31 cellular contexts compared by ENCODE assay signal in the genomic region with DNA sequence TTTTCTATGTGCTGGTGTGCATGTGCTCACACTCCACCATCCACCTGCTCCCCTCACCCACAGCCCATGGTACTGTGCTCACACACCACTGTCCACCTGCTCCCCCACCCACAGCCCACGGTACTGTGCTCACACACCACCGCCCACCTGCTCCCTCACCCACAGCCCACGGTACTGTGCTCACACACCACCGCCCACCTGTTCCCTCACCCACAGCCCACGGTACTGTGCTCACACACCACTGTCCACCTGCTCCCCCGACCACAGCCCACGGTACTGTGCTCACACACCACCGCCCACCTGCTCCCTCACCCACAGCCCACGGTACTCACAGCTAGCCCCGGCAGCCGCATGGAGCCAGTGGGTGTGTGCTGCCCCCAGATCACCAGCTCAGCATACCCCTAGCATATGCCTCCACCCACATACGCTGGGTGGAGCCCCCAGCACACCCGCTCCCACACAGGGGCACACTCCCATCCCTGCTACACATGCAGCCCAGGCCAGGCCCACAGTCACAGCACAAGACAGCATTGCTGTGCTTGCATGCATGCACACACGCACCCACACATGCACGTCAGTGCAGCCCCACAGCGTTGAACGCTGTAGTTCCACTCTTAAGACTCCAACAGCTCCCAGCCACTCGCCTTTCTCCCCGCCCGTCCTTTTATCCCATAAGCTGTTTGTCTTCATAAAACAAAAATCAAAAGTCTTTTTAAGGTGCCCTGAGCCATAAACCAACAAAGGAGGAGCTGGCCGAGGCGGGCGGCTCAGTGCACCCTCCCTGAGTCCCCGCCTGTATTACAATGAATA.
"Had no signal": no experiment of that assay in that cellular context is flagged by ENCODE, and none has a peak within 500 bp of the region (broad histone marks: within the 10 kb centered on the region; RNA-seq: fewer than 3 reads in every experiment).

No MANE protein-coding gene starts in this region.

- FAIRE-seq: colon, endometrium, islet of Langerhans, TTC549, urothelium cell line had no signal

- H3K9me3 ChIP-seq: breast epithelium, esophagus squamous epithelium, left lung, prostate gland, tibial nerve had no signal

- H3K4me3 ChIP-seq: breast epithelium, esophagus squamous epithelium, left lung, prostate gland, smooth muscle cell, tibial nerve had no signal

- H3K9me3 Mint-ChIP-seq: activated CD4-positive, alpha-beta memory T cell treated with anti-CD3 and anti-CD28 coated beads for 36 hours; activated naive CD4-positive, alpha-beta T cell treated with anti-CD3 and anti-CD28 coated beads, Interleukin-2, amount 50 U/mL, for 24 hours; activated naive CD8-positive, alpha-beta T cell treated with anti-CD3 and anti-CD28 coated beads, Interleukin-2, amount 50 U/mL, for 24 hours; activated T-cell treated with anti-CD3 and anti-CD28 coated beads, Interleukin-2, amount 50 U/mL, for 4 hours; activated T-helper 2 cell treated with anti-CD3 and anti-CD28 coated beads, Interferon-gamma antibody, Interleukin-2, Interleukin-4, amounts not matched to agents 10 μg/mL and 5 μg/mL and 100 μg/mL, durations not matched to agents 14 hours and 24 hours and 36 hours; mesothelial cell of epicardium; naive thymus-derived CD4-positive, alpha-beta T cell; T-helper 1 cell treated with Interleukin-12 subunit alpha and Interleukin-12 subunit beta and Interleukin-4 antibody, amounts not matched to agents 30 μg/mL and 1 μg/mL, for 36 hours had no signal

- H3K4me1 ChIP-seq: breast epithelium, esophagus squamous epithelium, left lung, prostate gland had no signal

- H3K4me1 Mint-ChIP-seq: activated naive CD4-positive, alpha-beta T cell treated with anti-CD3 and anti-CD28 coated beads, Interleukin-2, amount 50 U/mL, for 24 hours; activated naive CD8-positive, alpha-beta T cell treated with anti-CD3 and anti-CD28 coated beads, Interleukin-2, amount 50 U/mL, for 24 hours; naive thymus-derived CD4-positive, alpha-beta T cell had no signal

- H3K27ac Mint-ChIP-seq: activated CD4-positive, alpha-beta memory T cell treated with anti-CD3 and anti-CD28 coated beads for 36 hours; activated naive CD4-positive, alpha-beta T cell treated with anti-CD3 and anti-CD28 coated beads, Interleukin-2, amount 50 U/mL, for 24 hours; activated naive CD8-positive, alpha-beta T cell treated with anti-CD3 and anti-CD28 coated beads, Interleukin-2, amount 50 U/mL, for 24 hours; activated T-helper 2 cell treated with anti-CD3 and anti-CD28 coated beads, Interferon-gamma antibody, Interleukin-2, Interleukin-4, amounts not matched to agents 10 μg/mL and 5 μg/mL and 100 μg/mL, durations not matched to agents 14 hours and 24 hours and 36 hours; mesothelial cell of epicardium; naive thymus-derived CD4-positive, alpha-beta T cell; T-helper 1 cell treated with Interleukin-12 subunit alpha and Interleukin-12 subunit beta and Interleukin-4 antibody, amounts not matched to agents 30 μg/mL and 1 μg/mL, for 36 hours had no signal

- H3K4me2 ChIP-seq: smooth muscle cell had no signal

- DNase-seq: activated CD4-positive, alpha-beta memory T cell treated with anti-CD3 and anti-CD28 coated beads for 36 hours; activated CD4-positive, alpha-beta T cell treated with anti-CD3 and anti-CD28 coated beads for 48 hours; activated naive CD8-positive, alpha-beta T cell treated with anti-CD3 and anti-CD28 coated beads, Interleukin-2, amount 50 U/mL, for 24 hours; activated T-cell treated with anti-CD3 and anti-CD28 coated beads, Interleukin-2, amount 50 U/mL, for 4 hours; central memory CD4-positive, alpha-beta T cell; dermis blood vessel endothelial cell; effector CD4-positive, alpha-beta T cell; esophagus squamous epithelium; foreskin melanocyte; left lung; naive thymus-derived CD4-positive, alpha-beta T cell; stimulated activated CD4-positive, alpha-beta T cell treated with anti-CD3 and anti-CD28 coated beads, Interleukin-15, amount 100 ng/mL, for 24 hours; stimulated activated CD4-positive, alpha-beta T cell treated with anti-CD3 and anti-CD28 coated beads, Interleukin-2, amount 100 ng/mL, for 24 hours; stimulated activated naive CD4-positive, alpha-beta T cell treated with Interleukin-2 at 50 U/mL for 16 hours; SW 1271; T-helper 9 cell; WERI-Rb-1 had no signal

- H3K4me3 Mint-ChIP-seq: activated CD4-positive, alpha-beta memory T cell treated with anti-CD3 and anti-CD28 coated beads for 36 hours; activated naive CD4-positive, alpha-beta T cell treated with anti-CD3 and anti-CD28 coated beads, Interleukin-2, amount 50 U/mL, for 24 hours; activated naive CD8-positive, alpha-beta T cell treated with anti-CD3 and anti-CD28 coated beads, Interleukin-2, amount 50 U/mL, for 24 hours; activated T-cell treated with anti-CD3 and anti-CD28 coated beads, Interleukin-2, amount 50 U/mL, for 4 hours; mesothelial cell of epicardium; naive thymus-derived CD4-positive, alpha-beta T cell; T-helper 1 cell treated with Interleukin-12 subunit alpha and Interleukin-12 subunit beta and Interleukin-4 antibody, amounts not matched to agents 30 μg/mL and 1 μg/mL, for 36 hours had no signal

- H3K36me3 Mint-ChIP-seq: activated CD4-positive, alpha-beta memory T cell treated with anti-CD3 and anti-CD28 coated beads for 36 hours; activated naive CD4-positive, alpha-beta T cell treated with anti-CD3 and anti-CD28 coated beads, Interleukin-2, amount 50 U/mL, for 24 hours; mesothelial cell of epicardium; naive thymus-derived CD4-positive, alpha-beta T cell had no signal

- H3K27ac ChIP-seq: breast epithelium, epithelial cell of prostate, esophagus squamous epithelium, left lung, prostate gland, tibial nerve, WERI-Rb-1 had no signal

- H3K36me3 ChIP-seq: breast epithelium, esophagus squamous epithelium, left lung, prostate gland, tibial nerve, WERI-Rb-1 had no signal
